Comparison of ENCODE assay signal across 1 cellular context in the genomic region with DNA sequence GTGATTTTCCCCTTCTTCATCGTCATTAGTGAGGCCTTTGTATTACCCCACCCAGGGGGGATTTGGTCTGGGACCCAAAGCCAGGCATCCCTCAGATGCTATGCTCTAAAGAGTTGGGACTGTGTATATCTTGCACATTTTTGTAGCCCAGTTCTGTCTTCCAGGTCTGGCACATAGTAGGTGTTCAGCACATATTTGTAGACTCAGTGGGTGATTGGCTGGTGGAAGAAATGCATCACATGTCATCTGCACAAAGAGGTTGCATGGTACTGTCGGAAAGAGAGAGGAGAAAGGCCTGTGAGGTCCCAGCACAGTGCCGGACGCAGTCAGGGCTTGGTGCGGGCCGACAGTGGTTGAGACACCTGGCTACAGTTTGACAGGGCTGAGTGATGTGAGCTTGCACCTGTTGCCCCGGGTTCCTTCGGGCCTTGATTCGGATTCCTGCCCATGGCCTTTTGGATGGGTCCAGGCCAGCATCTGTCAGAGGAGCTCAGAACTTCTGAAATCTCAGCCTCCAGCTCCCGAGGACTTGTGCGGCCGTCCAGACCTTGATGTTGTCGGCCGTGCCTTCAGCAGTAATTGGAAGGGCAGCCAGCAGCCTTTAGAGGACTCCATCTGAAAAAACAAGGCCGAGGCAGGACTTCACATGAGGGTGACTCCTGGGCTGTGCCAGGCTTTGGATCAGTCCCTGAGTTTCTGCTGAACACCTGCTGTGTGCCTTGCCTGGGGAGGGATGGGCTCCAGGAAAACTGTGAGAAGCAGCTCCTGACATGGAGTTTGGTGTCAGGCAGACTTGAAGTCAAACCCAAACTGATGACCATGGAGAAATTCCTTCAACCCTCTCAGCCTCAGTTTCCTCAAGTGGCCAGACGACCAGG.
TF ChIP-seq lines count a peak whose summit lies in the region.

No MANE protein-coding gene starts in this region.

TF ChIP-seq in IMR-90, 13 proteins besides CTCF, POLR2A, EP300 and RAD21 (continued from another document):
- TF ChIP-seq, protein P1, sequence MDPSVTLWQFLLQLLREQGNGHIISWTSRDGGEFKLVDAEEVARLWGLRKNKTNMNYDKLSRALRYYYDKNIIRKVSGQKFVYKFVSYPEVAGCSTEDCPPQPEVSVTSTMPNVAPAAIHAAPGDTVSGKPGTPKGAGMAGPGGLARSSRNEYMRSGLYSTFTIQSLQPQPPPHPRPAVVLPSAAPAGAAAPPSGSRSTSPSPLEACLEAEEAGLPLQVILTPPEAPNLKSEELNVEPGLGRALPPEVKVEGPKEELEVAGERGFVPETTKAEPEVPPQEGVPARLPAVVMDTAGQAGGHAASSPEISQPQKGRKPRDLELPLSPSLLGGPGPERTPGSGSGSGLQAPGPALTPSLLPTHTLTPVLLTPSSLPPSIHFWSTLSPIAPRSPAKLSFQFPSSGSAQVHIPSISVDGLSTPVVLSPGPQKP (IDR thresholded peaks at IDR 0.05; ENCODE audit: borderline replicate concordance, low read depth, low read length) = no peak
- no peak for TF ChIP-seq MAFK (IDR thresholded peaks at IDR 0.05; ENCODE audit: low read depth, low read length)
- TF ChIP-seq CHD1 (IDR thresholded peaks at IDR 0.05; ENCODE audit: low read depth, low read length) = no peak
- TF ChIP-seq RFX5 (IDR thresholded peaks at IDR 0.05; ENCODE audit: low read depth, low read length) = no peak
- no peak for TF ChIP-seq MXI1 (IDR thresholded peaks at IDR 0.05; ENCODE audit: borderline replicate concordance, low read depth, low read length)
- no peak for TF ChIP-seq RCOR1 (IDR thresholded peaks at IDR 0.05; ENCODE audit: insufficient replicate concordance, low read length)
